8 cellular contexts compared by ENCODE assay signal in genomic region chr15:73975440-73976121, GRCh38. TPM values are rescaled to one million over a fixed set of nuclear protein-coding genes. Genes with fewer than 3 reads are reported as not detected.
DNase-seq lines count a peak whose midpoint lies in the region; ATAC-seq lines count a peak whose summit lies in the region.
"Not testable (repeated sequence)": the region's sequence is repeated elsewhere in the genome, so short reads cannot be mapped to it uniquely, and the experiment has no call there.

No MANE protein-coding gene starts in this region.

- H3K27me3 ChIP-seq in H7 (ENCODE audit: control insufficient read depth, insufficient read depth, low read length); right cardiac atrium (ENCODE audit: control insufficient read depth, insufficient read depth): not testable (repeated sequence)

- peak overlapping the region; percentile 41 for H3K27ac Mint-ChIP-seq in T-helper 17 cell

- H3K4me3 Mint-ChIP-seq in T-helper 17 cell: peak overlapping the region; percentile 56

- intact Hi-C loops in right cardiac atrium (cut with DNase I): loop anchor here in 3 of 4 donors (5.0 to 10.0 kb wide), 4 partner anchors 57 to 349 kb away; no protein-coding TSS in a partner anchor

- not testable (repeated sequence) for H3K27ac ChIP-seq in right cardiac atrium (ENCODE audit: low read length)

- peaks cover 15% of the 10 kb centered on the region for H3K4me1 Mint-ChIP-seq in T-helper 17 cell

- peak; percentile 71 for ATAC-seq in T-helper 17 cell
- not testable (repeated sequence) for ATAC-seq in right cardiac atrium

- not testable (repeated sequence) for H3K9me3 ChIP-seq in T-helper 17 cell (ENCODE audit: control insufficient read depth, low read length, poor library complexity, severe bottlenecking); right cardiac atrium (ENCODE audit: control insufficient read depth, low read length)

- not testable (repeated sequence) for H3K36me3 ChIP-seq in H7 (replicated peaks; ENCODE audit: control insufficient read depth, insufficient read depth, low read length)

- H3K4me3 ChIP-seq in H7 (ENCODE audit: insufficient read depth, low read depth, low read length); right cardiac atrium (ENCODE audit: low read length): not testable (repeated sequence)

- peaks cover 27% of the 10 kb centered on the region for H3K27me3 Mint-ChIP-seq in T-helper 17 cell

- H3K4me1 ChIP-seq in right cardiac atrium (ENCODE audit: control insufficient read depth, insufficient read depth, low read length): not testable (repeated sequence)

- not testable (repeated sequence) for H3K36me3 Mint-ChIP-seq in T-helper 17 cell (ENCODE audit: low read depth)

- DNase-seq in AML-193 (lab: John Stamatoyannopoulos, UW) (peak; percentile 21 to 30), H7 (peak; percentile 14), NCI-H2171 (lab: John Stamatoyannopoulos, UW) (peak; percentile 49), T-helper 17 cell (peak in 1 of 3 donors; percentile 36), astrocyte of the hippocampus (ENCODE audit: low read depth, low spot score) (peak; percentile 27), right cardiac atrium (peak in 2 of 3 donors; percentile 18 to 39)
- peak; percentile 57 for DNase-seq in activated CD8-positive, alpha-beta memory T cell treated with anti-CD3 and anti-CD28 coated beads for 24 hours
- peak; percentile 56 for DNase-seq in stimulated activated CD4-positive, alpha-beta T cell treated with anti-CD3 and anti-CD28 coated beads, Interleukin-15, amount 100 ng/mL, for 24 hours

- 54% methylated on average over 18 of the region's 18 CpGs for WGBS in right cardiac atrium

RNA-seq across cellular contexts. Expression of gene STOML1, which starts 16.5 kb away (rescaled TPM):
- total RNA-seq in H7 (2014; rRNA removed; shearing (Covaris generic)): 10.5 and 13.6 TPM in 2 replicates
- total RNA-seq in T-helper 17 cell: 1 to 10 TPM; 3.7 to 5.6 TPM
- 10 to 100 TPM; 14.9 to 19.0 (median 17.8) TPM for total RNA-seq in right cardiac atrium
- 24.3 TPM for polyA plus RNA-seq in right cardiac atrium

RNA-seq across cellular contexts. Expression of gene PML, which starts 18.9 kb away (rescaled TPM):
- 23.2 and 24.9 TPM in 2 replicates for total RNA-seq in H7 (2014; rRNA removed; shearing (Covaris generic))
- total RNA-seq in T-helper 17 cell (10 to 100 TPM; 47.6 to 52.6 TPM), right cardiac atrium (10 to 100 TPM; 21.9 to 35.4 (median 26.6) TPM)
- 18.1 TPM for polyA plus RNA-seq in right cardiac atrium

RNA-seq across cellular contexts. Expression of gene LOXL1, which starts 49.3 kb away (rescaled TPM):
- 11.8 and 18.4 TPM in 2 replicates for total RNA-seq in H7 (2014; rRNA removed; shearing (Covaris generic))
- 1 to 10 TPM; 2.9 to 8.4 TPM for total RNA-seq in T-helper 17 cell
- total RNA-seq in right cardiac atrium: 10 to 100 TPM; 17.4 to 41.0 (median 18.6) TPM
- polyA plus RNA-seq in right cardiac atrium: 29.8 TPM
